19 cellular contexts compared by ENCODE assay signal in genomic region chr20:36501367-36502006, GRCh38. TPM values are rescaled to one million over a fixed set of nuclear protein-coding genes. Genes with fewer than 3 reads are reported as not detected.
DNase-seq lines count a peak whose midpoint lies in the region; TF ChIP-seq lines count a peak whose summit lies in the region.
"Had no signal": no experiment of that assay in that cellular context is flagged by ENCODE, and none has a peak within 500 bp of the region (broad histone marks: within the 10 kb centered on the region; RNA-seq: fewer than 3 reads in every experiment).

No MANE protein-coding gene starts in this region.

- no peak overlapping the region for H3K4me3 ChIP-seq in GM12865 (ENCODE audit: low read depth, low read length)
- H3K4me3 ChIP-seq: HAP-1, right atrium auricular region, SJCRH30, stomach, transverse colon had no signal

- H3K9me3 Mint-ChIP-seq in activated naive CD4-positive, alpha-beta T cell treated with anti-CD3 and anti-CD28 coated beads for 36 hours = no peaks in the 10 kb centered on the region
- no peaks in the 10 kb centered on the region for H3K9me3 Mint-ChIP-seq in activated T-helper 1 cell treated with anti-CD3 and anti-CD28 coated beads, Interleukin-12 subunit alpha, Interleukin-12 subunit beta, Interleukin-2, Interleukin-4 antibody, amounts not matched to agents 30 ng/mL and 10 ng/mL and 1 ng/mL, durations not matched to agents 14 hours and 24 hours and 36 hours
- H3K9me3 Mint-ChIP-seq in osteocyte (ENCODE audit: unreplicated experiment) = no peaks in the 10 kb centered on the region
- H3K9me3 Mint-ChIP-seq: endodermal cell; T-helper 1 cell treated with Interleukin-12 subunit alpha and Interleukin-12 subunit beta and Interleukin-4 antibody, amounts not matched to agents 30 μg/mL and 1 μg/mL, for 36 hours had no signal

- H3K4me3 Mint-ChIP-seq in activated naive CD4-positive, alpha-beta T cell treated with anti-CD3 and anti-CD28 coated beads for 36 hours = no peak overlapping the region
- no peak overlapping the region for H3K4me3 Mint-ChIP-seq in activated T-helper 1 cell treated with anti-CD3 and anti-CD28 coated beads, Interleukin-12 subunit alpha, Interleukin-12 subunit beta, Interleukin-2, Interleukin-4 antibody, amounts not matched to agents 30 ng/mL and 10 ng/mL and 1 ng/mL, durations not matched to agents 14 hours and 24 hours and 36 hours
- no peak overlapping the region for H3K4me3 Mint-ChIP-seq in osteocyte (ENCODE audit: unreplicated experiment)
- H3K4me3 Mint-ChIP-seq: endodermal cell; T-helper 1 cell treated with Interleukin-12 subunit alpha and Interleukin-12 subunit beta and Interleukin-4 antibody, amounts not matched to agents 30 μg/mL and 1 μg/mL, for 36 hours had no signal

- TF ChIP-seq CTCF in GM12865 (IDR thresholded peaks at IDR 0.05; ENCODE audit: insufficient read depth, low read depth, low read length, missing control alignments) (no peak), osteocyte (IDR thresholded peaks at IDR 0.05) (no peak)

- intact Hi-C loops in activated naive CD4-positive, alpha-beta T cell treated with anti-CD3 and anti-CD28 coated beads for 36 hours (cut with micrococcal nuclease) = no loop called here
- intact Hi-C loops in activated T-helper 1 cell treated with anti-CD3 and anti-CD28 coated beads, Interleukin-12 subunit alpha, Interleukin-12 subunit beta, Interleukin-2, Interleukin-4 antibody, amounts not matched to agents 30 ng/mL and 10 ng/mL and 1 ng/mL, durations not matched to agents 14 hours and 24 hours and 36 hours (cut with micrococcal nuclease) = no loop called here

- H3K36me3 Mint-ChIP-seq in activated naive CD4-positive, alpha-beta T cell treated with anti-CD3 and anti-CD28 coated beads for 36 hours (ENCODE audit: low read depth) = peaks cover 9% of the 10 kb centered on the region
- H3K36me3 Mint-ChIP-seq in activated T-helper 1 cell treated with anti-CD3 and anti-CD28 coated beads, Interleukin-12 subunit alpha, Interleukin-12 subunit beta, Interleukin-2, Interleukin-4 antibody, amounts not matched to agents 30 ng/mL and 10 ng/mL and 1 ng/mL, durations not matched to agents 14 hours and 24 hours and 36 hours (ENCODE audit: low read depth) = peaks cover 24% of the 10 kb centered on the region
- H3K36me3 Mint-ChIP-seq in osteocyte (ENCODE audit: unreplicated experiment) = peaks cover 45% of the 10 kb centered on the region

- no peaks in the 10 kb centered on the region for H3K27me3 Mint-ChIP-seq in activated naive CD4-positive, alpha-beta T cell treated with anti-CD3 and anti-CD28 coated beads for 36 hours (ENCODE audit: low read depth)
- H3K27me3 Mint-ChIP-seq in activated T-helper 1 cell treated with anti-CD3 and anti-CD28 coated beads, Interleukin-12 subunit alpha, Interleukin-12 subunit beta, Interleukin-2, Interleukin-4 antibody, amounts not matched to agents 30 ng/mL and 10 ng/mL and 1 ng/mL, durations not matched to agents 14 hours and 24 hours and 36 hours (ENCODE audit: insufficient read depth) = no peaks in the 10 kb centered on the region
- H3K27me3 Mint-ChIP-seq in osteocyte (ENCODE audit: unreplicated experiment) = no peaks in the 10 kb centered on the region

- CTCF ChIA-PET in activated naive CD4-positive, alpha-beta T cell treated with anti-CD3 and anti-CD28 coated beads for 36 hours (lab: Charles Lee) = interaction anchor here (1.0 kb wide), 1 partner anchor 41 kb away, joined by 3 read pairs; no protein-coding TSS in a partner anchor

- H3K27ac Mint-ChIP-seq in activated naive CD4-positive, alpha-beta T cell treated with anti-CD3 and anti-CD28 coated beads for 36 hours = peak overlapping the region; percentile 41
- H3K27ac Mint-ChIP-seq in activated T-helper 1 cell treated with anti-CD3 and anti-CD28 coated beads, Interleukin-12 subunit alpha, Interleukin-12 subunit beta, Interleukin-2, Interleukin-4 antibody, amounts not matched to agents 30 ng/mL and 10 ng/mL and 1 ng/mL, durations not matched to agents 14 hours and 24 hours and 36 hours = peak overlapping the region; percentile 55
- peak overlapping the region; percentile 47 for H3K27ac Mint-ChIP-seq in osteocyte (ENCODE audit: unreplicated experiment)
- H3K27ac Mint-ChIP-seq: endodermal cell; T-helper 1 cell treated with Interleukin-12 subunit alpha and Interleukin-12 subunit beta and Interleukin-4 antibody, amounts not matched to agents 30 μg/mL and 1 μg/mL, for 36 hours had no signal

- peak; percentile 43 for DNase-seq in activated naive CD4-positive, alpha-beta T cell treated with anti-CD3 and anti-CD28 coated beads for 36 hours
- no peak for DNase-seq in activated naive CD4-positive, alpha-beta T cell treated with anti-CD3 and anti-CD28 coated beads, Interleukin-2, amount 50 U/mL, for 16 hours
- DNase-seq in GM12865 (ENCODE audit: low read depth) = peak; percentile 29
- no peak for DNase-seq in activated T-helper 1 cell treated with anti-CD3 and anti-CD28 coated beads, Interleukin-12 subunit alpha, Interleukin-12 subunit beta, Interleukin-2, Interleukin-4 antibody, amounts not matched to agents 30 ng/mL and 10 ng/mL and 1 ng/mL, durations not matched to agents 14 hours and 24 hours and 36 hours (ENCODE audit: low spot score)
- no peak for DNase-seq in osteocyte (ENCODE audit: extremely low spot score, unreplicated experiment)
- DNase-seq in OCI-M2 (lab: John Stamatoyannopoulos, UW; ENCODE audit: unreplicated experiment) = no peak
- no peak for DNase-seq in globus pallidus (ENCODE audit: low spot score)
- DNase-seq: DMS79, endodermal cell, Kasumi-1, mammary epithelial cell, NCI-H1930, NCI-H446, SJCRH30, stomach, transverse colon had no signal

- H3K4me1 Mint-ChIP-seq in activated naive CD4-positive, alpha-beta T cell treated with anti-CD3 and anti-CD28 coated beads for 36 hours (ENCODE audit: low read depth) = peaks cover 13% of the 10 kb centered on the region
- H3K4me1 Mint-ChIP-seq in activated T-helper 1 cell treated with anti-CD3 and anti-CD28 coated beads, Interleukin-12 subunit alpha, Interleukin-12 subunit beta, Interleukin-2, Interleukin-4 antibody, amounts not matched to agents 30 ng/mL and 10 ng/mL and 1 ng/mL, durations not matched to agents 14 hours and 24 hours and 36 hours (ENCODE audit: low read depth) = peaks cover 11% of the 10 kb centered on the region
- H3K4me1 Mint-ChIP-seq in osteocyte (ENCODE audit: unreplicated experiment) = peaks cover 30% of the 10 kb centered on the region
- H3K4me1 Mint-ChIP-seq: endodermal cell had no signal

RNA-seq across cellular contexts. Expression of gene MYL9, which starts 39.8 kb away (rescaled TPM):
- total RNA-seq in activated naive CD4-positive, alpha-beta T cell treated with anti-CD3 and anti-CD28 coated beads for 36 hours = not detected
- 0.26 TPM in 1 of 2 replicates, not detected in the other for total RNA-seq in activated T-helper 1 cell treated with anti-CD3 and anti-CD28 coated beads, Interleukin-12 subunit alpha, Interleukin-12 subunit beta, Interleukin-2, Interleukin-4 antibody, amounts not matched to agents 30 ng/mL and 10 ng/mL and 1 ng/mL, durations not matched to agents 14 hours and 24 hours and 36 hours
- total RNA-seq in osteocyte = 197 and 200 TPM in 2 replicates

Comparison
In these comparisons a context has a peak if more than half of its experiments do, and no peak if none do; other contexts are left out.
1. DNase-seq: peak in activated naive CD4-positive, alpha-beta T cell treated with anti-CD3 and anti-CD28 coated beads for 36 hours (single experiment) and GM12865 (single experiment); none in activated naive CD4-positive, alpha-beta T cell treated with anti-CD3 and anti-CD28 coated beads, Interleukin-2, amount 50 U/mL, for 16 hours (single experiment), activated T-helper 1 cell treated with anti-CD3 and anti-CD28 coated beads, Interleukin-12 subunit alpha, Interleukin-12 subunit beta, Interleukin-2, Interleukin-4 antibody, amounts not matched to agents 30 ng/mL and 10 ng/mL and 1 ng/mL, durations not matched to agents 14 hours and 24 hours and 36 hours (single experiment), osteocyte (single experiment), OCI-M2 (single experiment) and globus pallidus (single experiment).
2. RNA of gene MYL9, which starts 39.8 kb away (total RNA-seq): 197 to 200 TPM in osteocyte; 0.26 TPM in activated T-helper 1 cell treated with anti-CD3 and anti-CD28 coated beads, Interleukin-12 subunit alpha, Interleukin-12 subunit beta, Interleukin-2, Interleukin-4 antibody, amounts not matched to agents 30 ng/mL and 10 ng/mL and 1 ng/mL, durations not matched to agents 14 hours and 24 hours and 36 hours and not detected in activated naive CD4-positive, alpha-beta T cell treated with anti-CD3 and anti-CD28 coated beads for 36 hours; every median in the first group is over 100 times any median in the second.
3. Peak in every context shown above with its lines, with median percentiles within 50 percentile points of each other: H3K27ac Mint-ChIP-seq.